ENCODE assay signal across 24 cellular contexts in genomic region chr7:17380696-17381662, GRCh38.
DNase-seq lines count a peak whose midpoint lies in the region; ATAC-seq and TF ChIP-seq lines count a peak whose summit lies in the region.
"Had no signal": no experiment of that assay in that cellular context is flagged by ENCODE, and none has a peak within 500 bp of the region (broad histone marks: within the 10 kb centered on the region; RNA-seq: fewer than 3 reads in every experiment).

No MANE protein-coding gene starts in this region.

- H3F3A ChIP-seq in MM.1S (ENCODE audit: insufficient read depth, low read length): no peaks in the 10 kb centered on the region

- no peak overlapping the region for H3K27ac ChIP-seq in aorta (ENCODE audit: low read depth in 1 of 2, low read length in 2 of 2)
- no peak overlapping the region for H3K27ac ChIP-seq in MM.1S (ENCODE audit: low read length)
- H3K27ac ChIP-seq: HL-60, left ventricle myocardium inferior, PC-9 had no signal

- 83 to 90% methylated on average over 4 of the region's 4 CpGs for WGBS in aorta, 2 donors

- H3K4me3 ChIP-seq in adipocyte (ENCODE audit: low read length) (peak overlapping the region; percentile 16), aorta (ENCODE audit: low read length in 2 of 2) (no peak overlapping the region), MM.1S (ENCODE audit: low read length) (no peak overlapping the region)
- H3K4me3 ChIP-seq: HAP-1, left ventricle myocardium inferior, PC-9 had no signal

- H3K4me1 ChIP-seq in adipocyte (ENCODE audit: control insufficient read depth, insufficient read depth, low read length) (peaks cover 11% of the 10 kb centered on the region), aorta (ENCODE audit: control insufficient read depth in 1 of 2, insufficient read depth in 2 of 2, low read length in 2 of 2) (no peaks in the 10 kb centered on the region), MM.1S (ENCODE audit: low read length) (no peaks in the 10 kb centered on the region)
- H3K4me1 ChIP-seq: HAP-1, left ventricle myocardium inferior had no signal

- H3K36me3 ChIP-seq in adipocyte (ENCODE audit: control insufficient read depth, insufficient read depth, low read length, severe bottlenecking): no peaks in the 10 kb centered on the region
- no peaks in the 10 kb centered on the region for H3K36me3 ChIP-seq in aorta (ENCODE audit: control insufficient read depth in 1 of 2, insufficient read depth in 2 of 2, low read length in 1 of 2)
- H3K36me3 ChIP-seq in MM.1S (replicated peaks; ENCODE audit: insufficient read depth, low read length): no peaks in the 10 kb centered on the region
- H3K36me3 ChIP-seq: HAP-1, left ventricle myocardium inferior had no signal

- peak; percentile 36 for DNase-seq in H4 (ENCODE audit: low spot score)
- peak; percentile 53 for DNase-seq in adipocyte (ENCODE audit: low read depth)
- peak; percentile 64 for DNase-seq in fibroblast of the conjunctiva (ENCODE audit: low read depth)
- DNase-seq in aorta: no peak
- no peak for DNase-seq in MM.1S
- DNase-seq in NCI-H2107 treated with DMSO at 0.1 percent for 48 hours (lab: John Stamatoyannopoulos, UW; ENCODE audit: unreplicated experiment): no peak
- no peak for DNase-seq in GOT3 (lab: John Stamatoyannopoulos, UW)
- DNase-seq: activated CD4-positive, alpha-beta T cell treated with anti-CD3 and anti-CD28 coated beads, Interleukin-2, amount 50 U/mL, for 48 hours; activated CD4-positive, CD25-positive, alpha-beta regulatory T cell treated with anti-CD3 and anti-CD28 coated beads, Interleukin-2, amount 50 U/mL, for 72 hours; activated T-cell treated with anti-CD3 and anti-CD28 coated beads, Interleukin-2, amount 50 U/mL, for 72 hours; C1 segment of cervical spinal cord; COR-L47; DMS79 treated with DMSO at 0.1 percent for 48 hours; Karpas-422; left ventricle myocardium inferior; NCI-H1417; NCI-H2029 treated with DMSO at 0.1 percent for 48 hours; NCI-H526; trophoblast cell had no signal

- no peak overlapping the region for H3K4me2 ChIP-seq in MM.1S (ENCODE audit: low read depth, low read length)
- H3K4me2 ChIP-seq: PC-9 had no signal

- H2AFZ ChIP-seq in MM.1S (ENCODE audit: low read length): no peak overlapping the region
- H2AFZ ChIP-seq: PC-9 had no signal

- H3K27me3 ChIP-seq in adipocyte (replicated peaks; ENCODE audit: control insufficient read depth, insufficient read depth, low read length): no peaks in the 10 kb centered on the region
- no peaks in the 10 kb centered on the region for H3K27me3 ChIP-seq in aorta (ENCODE audit: control insufficient read depth in 1 of 2, insufficient read depth in 2 of 2, low read length in 1 of 2)
- H3K27me3 ChIP-seq in MM.1S (replicated peaks; ENCODE audit: insufficient read depth, low read length): no peaks in the 10 kb centered on the region

- H3K9me3 ChIP-seq in adipocyte (ENCODE audit: control insufficient read depth, low read length): no peaks in the 10 kb centered on the region
- H3K9me3 ChIP-seq in aorta (ENCODE audit: control insufficient read depth, low read length): no peaks in the 10 kb centered on the region
- H3K9me3 ChIP-seq in MM.1S (replicated peaks; ENCODE audit: insufficient read depth, low read length): no peaks in the 10 kb centered on the region
- H3K9me3 ChIP-seq: HAP-1, left ventricle myocardium inferior had no signal

- ATAC-seq in aorta (ENCODE audit: low FRiP score): no peak
- ATAC-seq: activated T-cell treated with anti-CD3 and anti-CD28 coated beads, Interleukin-2, amount 50 U/mL, for 72 hours; Right ventricle myocardium inferior; stimulated activated memory B cell treated with anti-CD40 and anti-IgM and Interleukin-4, amounts not matched to agents 10 μg/mL and 1 μg/mL and 100 μg/mL, for 72 hours had no signal

- H3K9ac ChIP-seq in adipocyte (ENCODE audit: low read length) (no peak overlapping the region), MM.1S (ENCODE audit: low read length) (no peak overlapping the region)

- no peaks in the 10 kb centered on the region for H3K79me2 ChIP-seq in MM.1S (ENCODE audit: low read length)

- no peak for TF ChIP-seq CTCF in MM.1S (IDR thresholded peaks at IDR 0.05; ENCODE audit: low read length)

- H4K20me1 ChIP-seq in MM.1S (ENCODE audit: insufficient read depth, low read length): no peaks in the 10 kb centered on the region

- intact Hi-C loops in aorta (cut with DNase I): no loop called here

- H3K9me2 ChIP-seq in MM.1S (replicated peaks; ENCODE audit: insufficient read depth, low read length): no peaks in the 10 kb centered on the region

Comparison
In these comparisons a context has a peak if more than half of its experiments do, and no peak if none do; other contexts are left out.
1. DNase-seq: peak in H4 (single experiment), adipocyte (single experiment) and fibroblast of the conjunctiva (single experiment); none in aorta (0 of 2), MM.1S (single experiment), NCI-H2107 treated with DMSO at 0.1 percent for 48 hours (single experiment) and GOT3 (single experiment).